In genomic region chr7:66110861-66111260, GRCh38 we compare ENCODE assay signal across 15 cellular contexts. TPM values are rescaled to one million over a fixed set of nuclear protein-coding genes. Genes with fewer than 3 reads are reported as not detected.
A peak's percentile ranks its signal among the peaks of the same experiment; 100 is the strongest.
DNase-seq lines count a peak whose midpoint lies in the region; ATAC-seq, FAIRE-seq and TF ChIP-seq lines count a peak whose summit lies in the region.
"Had no signal": no experiment of that assay in that cellular context is flagged by ENCODE, and none has a peak within 500 bp of the region (broad histone marks: within the 10 kb centered on the region; RNA-seq: fewer than 3 reads in every experiment).

No MANE protein-coding gene starts in this region.

- H3K27me3 ChIP-seq in MG63, result no peaks in the 10 kb centered on the region
- no peaks in the 10 kb centered on the region for H3K27me3 ChIP-seq in mesendoderm (ENCODE audit: insufficient read depth, low read length, poor library complexity)
- H3K27me3 ChIP-seq: upper lobe of right lung had no signal

- no peak overlapping the region for H3K4me3 Mint-ChIP-seq in T-helper 2 cell treated with Interferon-gamma antibody and Interleukin-4, amounts not matched to agents 5 μg/mL and 100 μg/mL, for 36 hours
- H3K4me3 Mint-ChIP-seq: neural crest cell, T-cell had no signal

- H3K27ac Mint-ChIP-seq in T-helper 2 cell treated with Interferon-gamma antibody and Interleukin-4, amounts not matched to agents 5 μg/mL and 100 μg/mL, for 36 hours, result no peak overlapping the region
- H3K27ac Mint-ChIP-seq: T-cell had no signal

- H2BK15ac ChIP-seq in mesendoderm (replicated peaks; ENCODE audit: low read depth), result no peak overlapping the region

- H3K27me3 Mint-ChIP-seq in T-helper 2 cell treated with Interferon-gamma antibody and Interleukin-4, amounts not matched to agents 5 μg/mL and 100 μg/mL, for 36 hours (ENCODE audit: low read depth), result no peaks in the 10 kb centered on the region
- H3K27me3 Mint-ChIP-seq: T-cell had no signal

- H3K4me2 ChIP-seq in mesendoderm (ENCODE audit: low read length), result no peak overlapping the region

- no peak overlapping the region for H3K4me3 ChIP-seq in MG63
- H3K4me3 ChIP-seq in astrocyte of the spinal cord (ENCODE audit: low read depth, low read length), result no peak overlapping the region
- H3K4me3 ChIP-seq in mesendoderm (ENCODE audit: low read length), result no peak overlapping the region
- H3K4me3 ChIP-seq: upper lobe of right lung had no signal

- no peak overlapping the region for H3K9ac ChIP-seq in mesendoderm (ENCODE audit: low read length)

- DNase-seq in Daoy (ENCODE audit: low read depth) (peak; percentile 96), MG63 (peak; percentile 89), astrocyte of the spinal cord (ENCODE audit: low read depth, low spot score) (peak; percentile 93), mesendoderm (peak; percentile 16), GM19239 (ENCODE audit: insufficient read length, low spot score) (no peak)
- no peak for DNase-seq in T-helper 2 cell treated with Interferon-gamma antibody and Interleukin-4, amounts not matched to agents 5 μg/mL and 100 μg/mL, for 36 hours (ENCODE audit: low spot score)
- DNase-seq: DMS 273 treated with DMSO at 0.1 percent for 48 hours; NCI-H2171 treated with DMSO at 0.1 percent for 48 hours; stimulated activated CD4-positive, alpha-beta T cell treated with anti-CD3 and anti-CD28 coated beads, Interleukin-4, amount 100 ng/mL, for 1 hour; T-cell; upper lobe of right lung had no signal

- H3K79me1 ChIP-seq in mesendoderm (ENCODE audit: low read length), result peaks cover 2% of the 10 kb centered on the region

- H3K36me3 ChIP-seq in MG63, result peaks cover 2% of the 10 kb centered on the region
- H3K36me3 ChIP-seq in mesendoderm (ENCODE audit: control insufficient read depth, insufficient read depth, low read length), result no peaks in the 10 kb centered on the region
- H3K36me3 ChIP-seq: upper lobe of right lung had no signal

- peaks cover 7% of the 10 kb centered on the region for H3K79me2 ChIP-seq in mesendoderm (ENCODE audit: control insufficient read depth, insufficient read depth, low read length)

- ATAC-seq in HG03442 (IDR thresholded peaks at IDR 0.05; ENCODE audit: unreplicated experiment) (no peak), HG03342 (IDR thresholded peaks at IDR 0.05; ENCODE audit: unreplicated experiment) (no peak)
- ATAC-seq: T-cell, upper lobe of right lung had no signal

- H3K9me3 Mint-ChIP-seq in T-helper 2 cell treated with Interferon-gamma antibody and Interleukin-4, amounts not matched to agents 5 μg/mL and 100 μg/mL, for 36 hours, result no peaks in the 10 kb centered on the region
- H3K9me3 Mint-ChIP-seq: neural crest cell, T-cell had no signal

- no peak for FAIRE-seq in GM19239 (lab: Jason Lieb, UNC)
- FAIRE-seq: colon had no signal

- H3K36me3 Mint-ChIP-seq in T-helper 2 cell treated with Interferon-gamma antibody and Interleukin-4, amounts not matched to agents 5 μg/mL and 100 μg/mL, for 36 hours (ENCODE audit: low read depth), result peaks cover 6% of the 10 kb centered on the region

- peaks cover 8% of the 10 kb centered on the region for H3K4me1 Mint-ChIP-seq in T-helper 2 cell treated with Interferon-gamma antibody and Interleukin-4, amounts not matched to agents 5 μg/mL and 100 μg/mL, for 36 hours (ENCODE audit: low read depth)

- WGBS in mesendoderm (ENCODE audit: extremely low coverage, insufficient coverage, low lambda C conversion rate), result no CpG with 5 or more reads among the region's 9 CpGs

- no peak overlapping the region for H2BK120ac ChIP-seq in mesendoderm (ENCODE audit: low read depth, low read length)

- H3K4me1 ChIP-seq in mesendoderm (ENCODE audit: control insufficient read depth, low read depth, low read length), result no peaks in the 10 kb centered on the region

- no peak overlapping the region for H3K56ac ChIP-seq in mesendoderm (ENCODE audit: low read length)

- no peak overlapping the region for H4K8ac ChIP-seq in mesendoderm (ENCODE audit: low read depth, low read length)

- TF ChIP-seq CTCF in astrocyte of the spinal cord (IDR thresholded peaks at IDR 0.05; ENCODE audit: low read depth, low read length), result no peak

- no peak overlapping the region for H2BK5ac ChIP-seq in mesendoderm (ENCODE audit: low read length)

- H3K9me3 ChIP-seq in MG63, result no peaks in the 10 kb centered on the region
- H3K9me3 ChIP-seq: upper lobe of right lung had no signal

- H4K5ac ChIP-seq in mesendoderm (ENCODE audit: low read length), result no peak overlapping the region

- no peak overlapping the region for H3K4ac ChIP-seq in mesendoderm (ENCODE audit: low read depth, low read length)

- no peak overlapping the region for H3K27ac ChIP-seq in mesendoderm (ENCODE audit: low read depth, low read length)
- H3K27ac ChIP-seq: upper lobe of right lung had no signal

- in situ Hi-C loops in astrocyte of the spinal cord (cut with HindIII; ENCODE audit: low sequenced_read_pairs), result no loop called here

- no peak overlapping the region for H3K23ac ChIP-seq in mesendoderm (ENCODE audit: low read length)

- no peak overlapping the region for H2AK5ac ChIP-seq in mesendoderm (ENCODE audit: low read length)

- H3K18ac ChIP-seq in mesendoderm (ENCODE audit: low read length), result no peak overlapping the region

RNA-seq across cellular contexts. Expression of gene CRCP, which starts 3.8 kb away (rescaled TPM):
- total RNA-seq in Daoy (2014; rRNA removed; shearing (Covaris generic)), result 94.3 and 98.6 TPM in 2 replicates
- 35.9 and 66.9 TPM in 2 replicates for total RNA-seq in MG63 (2014; rRNA removed; shearing (Covaris generic); ENCODE audit: low replicate concordance)
- 26.9 TPM for polyA plus RNA-seq in mesendoderm (2013, experiment 1 of 2)
- 25.5 TPM for polyA plus RNA-seq in mesendoderm (2013, experiment 2 of 2)

RNA-seq across cellular contexts. Expression of gene ASL, which starts 35.2 kb away (rescaled TPM):
- 73.8 and 83.8 TPM in 2 replicates for total RNA-seq in Daoy (2014; rRNA removed; shearing (Covaris generic))
- 18.4 and 31.4 TPM in 2 replicates for total RNA-seq in MG63 (2014; rRNA removed; shearing (Covaris generic); ENCODE audit: low replicate concordance)
- polyA plus RNA-seq in mesendoderm (2013, experiment 1 of 2), result 14.5 TPM
- 14.9 TPM for polyA plus RNA-seq in mesendoderm (2013, experiment 2 of 2)

Comparison
In these comparisons a context has a peak if more than half of its experiments do, and no peak if none do; other contexts are left out.
1. DNase-seq: peak in Daoy (single experiment), MG63 (single experiment), astrocyte of the spinal cord (single experiment) and mesendoderm (single experiment); none in GM19239 (single experiment) and T-helper 2 cell treated with Interferon-gamma antibody and Interleukin-4, amounts not matched to agents 5 μg/mL and 100 μg/mL, for 36 hours (single experiment).